ENCODE assay signal across 10 cellular contexts in genomic region chr12:68530965-68531364, GRCh38.
DNase-seq lines count a peak whose midpoint lies in the region; ATAC-seq and TF ChIP-seq lines count a peak whose summit lies in the region.
"Had no signal": no experiment of that assay in that cellular context is flagged by ENCODE, and none has a peak within 500 bp of the region (broad histone marks: within the 10 kb centered on the region; RNA-seq: fewer than 3 reads in every experiment).

No MANE protein-coding gene starts in this region.

- DNase-seq in astrocyte of the cerebellum (ENCODE audit: low read depth) = peak; percentile 81
- no peak for DNase-seq in left ventricle myocardium inferior
- no peak for DNase-seq in smooth muscle cell (lab: John Stamatoyannopoulos, UW; ENCODE audit: unreplicated experiment)
- DNase-seq in suprapubic skin (ENCODE audit: low spot score in 2 of 2) = no peak
- DNase-seq in CD14-positive monocyte (ENCODE audit: low spot score) = no peak
- DNase-seq: NCI-H524 treated with DMSO at 0.1 percent for 48 hours had no signal

- H3K27ac ChIP-seq in HEK293 (ENCODE audit: extremely low read depth, low read depth, low read length) (no peak overlapping the region), left ventricle myocardium inferior (replicated peaks) (peak overlapping the region; percentile 64), smooth muscle cell (ENCODE audit: low read depth) (peak overlapping the region; percentile 32), suprapubic skin (no peak overlapping the region)

- peaks cover 0 to 3% (median 3%) of the 10 kb centered on the region in 3 donors for H3K27me3 Mint-ChIP-seq in CD14-positive monocyte (ENCODE audit: low read depth in 3 of 3)
- H3K27me3 Mint-ChIP-seq: activated naive CD8-positive, alpha-beta T cell had no signal

- WGBS in smooth muscle cell (ENCODE audit: low lambda C conversion rate) = 91% methylated on average over 1 of the region's 1 CpG
- WGBS in suprapubic skin = 56% methylated on average over 1 of the region's 1 CpG

- H3K27me3 ChIP-seq in left ventricle myocardium inferior (ENCODE audit: low read depth) (no peaks in the 10 kb centered on the region), smooth muscle cell (ENCODE audit: low read depth) (no peaks in the 10 kb centered on the region), suprapubic skin (no peaks in the 10 kb centered on the region)

- CTCF ChIA-PET in HEK293 (lab: Yijun Ruan, JAX) = no interaction called here

- H3K4me1 ChIP-seq in HEK293 (ENCODE audit: control insufficient read depth, insufficient read depth, low read length) (no peaks in the 10 kb centered on the region), left ventricle myocardium inferior (peaks cover 13% of the 10 kb centered on the region), smooth muscle cell (ENCODE audit: low read depth) (no peaks in the 10 kb centered on the region), suprapubic skin (peaks cover 11% of the 10 kb centered on the region)

- H3K27ac Mint-ChIP-seq in CD14-positive monocyte = no peak overlapping the region
- H3K27ac Mint-ChIP-seq: activated naive CD8-positive, alpha-beta T cell had no signal

- H3K4me1 Mint-ChIP-seq in CD14-positive monocyte = peaks cover 13% of the 10 kb centered on the region

- in situ Hi-C loops in astrocyte of the cerebellum (cut with HindIII; ENCODE audit: low sequenced_read_pairs) = no loop called here

- ATAC-seq in HG02610 (IDR thresholded peaks at IDR 0.05; ENCODE audit: unreplicated experiment) = no peak

- no peaks in the 10 kb centered on the region for H3F3A ChIP-seq in smooth muscle cell (ENCODE audit: low read depth)

- H3K36me3 Mint-ChIP-seq in CD14-positive monocyte = no peaks in the 10 kb centered on the region

- H3K9me3 ChIP-seq in HEK293 (ENCODE audit: control insufficient read depth, insufficient read depth, low read depth, low read length) (no peaks in the 10 kb centered on the region), left ventricle myocardium inferior (replicated peaks) (peaks cover 8% of the 10 kb centered on the region), smooth muscle cell (replicated peaks; ENCODE audit: low read depth) (no peaks in the 10 kb centered on the region), suprapubic skin (no peaks in the 10 kb centered on the region)

- no peaks in the 10 kb centered on the region for H3K79me2 ChIP-seq in smooth muscle cell (ENCODE audit: low read depth)

- H3K36me3 ChIP-seq in HEK293 (ENCODE audit: control insufficient read depth in 2 of 2, insufficient read depth in 1 of 2, low read length in 2 of 2) (no peaks in the 10 kb centered on the region), left ventricle myocardium inferior (no peaks in the 10 kb centered on the region), smooth muscle cell (ENCODE audit: low read depth) (no peaks in the 10 kb centered on the region), suprapubic skin (no peaks in the 10 kb centered on the region)

- TF ChIP-seq CTCF in HEK293 (tag by site-specific recombination; IDR thresholded peaks at IDR 0.05) (no peak), astrocyte of the cerebellum (IDR thresholded peaks at IDR 0.05; ENCODE audit: low read depth, low read length, missing control alignments) (no peak), left ventricle myocardium inferior (IDR thresholded peaks at IDR 0.05; ENCODE audit: borderline replicate concordance) (no peak), smooth muscle cell (IDR thresholded peaks at IDR 0.05; ENCODE audit: borderline replicate concordance, insufficient read depth, poor library complexity, severe bottlenecking) (no peak), suprapubic skin (IDR thresholded peaks at IDR 0.05) (no peak), CD14-positive monocyte (IDR thresholded peaks at IDR 0.05) (no peak)

- no peak overlapping the region for H3K4me3 Mint-ChIP-seq in CD14-positive monocyte
- H3K4me3 Mint-ChIP-seq: activated naive CD8-positive, alpha-beta T cell had no signal

- H3K9me3 Mint-ChIP-seq in CD14-positive monocyte = peaks cover 2 to 8% (median 5%) of the 10 kb centered on the region in 7 donors

- no peak for TF ChIP-seq EP300 in suprapubic skin (IDR thresholded peaks at IDR 0.05)

- intact Hi-C loops in left ventricle myocardium inferior (cut with micrococcal nuclease) = no loop called here
- intact Hi-C loops in CD14-positive monocyte (cut with micrococcal nuclease) = no loop called here

- H3K9ac ChIP-seq in smooth muscle cell (ENCODE audit: low read depth) = no peak overlapping the region

- POLR2A ChIA-PET in HEK293 (lab: Yijun Ruan, JAX) = no interaction called here

- H3K4me3 ChIP-seq in HEK293 (ENCODE audit: low read depth, low read length) = no peak overlapping the region
- H3K4me3 ChIP-seq in astrocyte of the cerebellum (ENCODE audit: low read depth, low read length) = no peak overlapping the region
- no peak overlapping the region for H3K4me3 ChIP-seq in left ventricle myocardium inferior
- no peak overlapping the region for H3K4me3 ChIP-seq in smooth muscle cell
- H3K4me3 ChIP-seq in suprapubic skin = no peak overlapping the region
- H3K4me3 ChIP-seq: skin epidermis had no signal

- H3K4me2 ChIP-seq in smooth muscle cell = no peak overlapping the region

- TF ChIP-seq POLR2A in suprapubic skin (IDR thresholded peaks at IDR 0.05) = no peak

- H2AFZ ChIP-seq in smooth muscle cell (ENCODE audit: low read depth) = peak overlapping the region; percentile 12

- no peaks in the 10 kb centered on the region for H4K20me1 ChIP-seq in smooth muscle cell (ENCODE audit: low read depth)

TF ChIP-seq in HEK293, 187 proteins besides CTCF, POLR2A, EP300 and RAD21 (continues in another document):
- TF ChIP-seq MYNN (tag by site-specific recombination; IDR thresholded peaks at IDR 0.05; ENCODE audit: borderline replicate concordance) (no peak), BCL6B (tag by site-specific recombination; IDR thresholded peaks at IDR 0.05) (peak; percentile 40; the same call in 1 of the 2 replicates), ZNF660 (tag by site-specific recombination; IDR thresholded peaks at IDR 0.05) (0 out of 2 replicates have a peak, but pooled peaks have one; percentile 18), ZBTB26 (tag by site-specific recombination; optimal IDR thresholded peaks at IDR 0.05) (no peak), ZNF513 (tag by site-specific recombination; IDR thresholded peaks at IDR 0.05) (no peak), ZNF341 (tag by site-specific recombination; IDR thresholded peaks at IDR 0.05; ENCODE audit: low read depth) (no peak), ZNF843 (tag by site-specific recombination; IDR thresholded peaks at IDR 0.05) (peak; percentile 49; the same call in 1 of the 2 replicates), GFI1B (tag by site-specific recombination; IDR thresholded peaks at IDR 0.05) (no peak), ZEB2 (tag by site-specific recombination; IDR thresholded peaks at IDR 0.05) (peak; percentile 83), ZNF2 (tag by site-specific recombination; IDR thresholded peaks at IDR 0.05) (0 out of 2 replicates have a peak, but pooled peaks have one; percentile 35), GLI2 (tag by site-specific recombination; IDR thresholded peaks at IDR 0.05; ENCODE audit: borderline replicate concordance, low read depth) (no peak), MZF1 (tag by site-specific recombination; IDR thresholded peaks at IDR 0.05; ENCODE audit: borderline replicate concordance) (peak; percentile 82), GLIS2 (tag by site-specific recombination; IDR thresholded peaks at IDR 0.05) (no peak), GLIS1 (tag by site-specific recombination; IDR thresholded peaks at IDR 0.05) (peak; percentile 92)

Comparison
In these comparisons a context has a peak if more than half of its experiments do, and no peak if none do; other contexts are left out.
1. H3K27ac ChIP-seq: peak in left ventricle myocardium inferior (single experiment) and smooth muscle cell (single experiment); none in HEK293 (single experiment) and suprapubic skin (single experiment).